In genomic region chr10:105840288-105840770, GRCh38 we compare ENCODE assay signal across 24 cellular contexts.
"Had no signal": no experiment of that assay in that cellular context is flagged by ENCODE, and none has a peak within 500 bp of the region (broad histone marks: within the 10 kb centered on the region; RNA-seq: fewer than 3 reads in every experiment).

No MANE protein-coding gene starts in this region.

- H3K36me3 ChIP-seq: lower lobe of right lung, suprapubic skin, transverse colon, uterus had no signal

- H3K27me3 Mint-ChIP-seq: activated CD4-positive, alpha-beta T cell treated with anti-CD3 and anti-CD28 coated beads for 36 hours; activated naive CD8-positive, alpha-beta T cell treated with anti-CD3 and anti-CD28 coated beads for 36 hours; naive thymus-derived CD8-positive, alpha-beta T cell; stimulated activated naive CD8-positive, alpha-beta T cell treated with anti-CD3 and anti-CD28 coated beads, Interleukin-15, amount 100 ng/mL, for 72 hours had no signal

- ATAC-seq: activated CD4-positive, alpha-beta T cell treated with anti-CD3 and anti-CD28 coated beads for 36 hours; body of pancreas; lower lobe of right lung; naive thymus-derived CD8-positive, alpha-beta T cell; stimulated activated naive CD8-positive, alpha-beta T cell treated with anti-CD3 and anti-CD28 coated beads, Interleukin-15, amount 100 ng/mL, for 72 hours; WTC11 had no signal

- DNase-seq: activated CD4-positive, alpha-beta T cell treated with anti-CD3 and anti-CD28 coated beads for 36 hours; activated CD4-positive, alpha-beta T cell treated with anti-CD3 and anti-CD28 coated beads, Interleukin-2, amount 50 U/mL, for 48 hours; activated gamma-delta T cell treated with Interleukin-2 at 50 U/mL for 16 hours; activated naive CD8-positive, alpha-beta T cell treated with anti-CD3 and anti-CD28 coated beads for 36 hours; amygdala; body of pancreas; central memory CD4-positive, alpha-beta T cell; dorsolateral prefrontal cortex; endodermal cell; foreskin melanocyte; lower lobe of right lung; naive thymus-derived CD8-positive, alpha-beta T cell; occipital lobe; posterior cingulate gyrus; retina; stimulated activated CD4-positive, alpha-beta T cell treated with anti-CD3 and anti-CD28 coated beads, Interleukin-12 subunit alpha, Interleukin-12 subunit beta, amount 100 ng/mL, for 4 hours; stimulated activated CD4-positive, alpha-beta T cell treated with anti-CD3 and anti-CD28 coated beads, Interleukin-1b, Interleukin-23, amount 100 ng/mL, for 48 hours; stimulated activated naive CD8-positive, alpha-beta T cell treated with anti-CD3 and anti-CD28 coated beads, Interleukin-15, amount 100 ng/mL, for 72 hours; transverse colon; uterus had no signal

- H3K9me3 Mint-ChIP-seq: endodermal cell; stimulated activated naive CD8-positive, alpha-beta T cell treated with anti-CD3 and anti-CD28 coated beads, Interleukin-15, amount 100 ng/mL, for 72 hours; T-helper 2 cell treated with Interferon-gamma antibody and Interleukin-4, amounts not matched to agents 5 μg/mL and 100 μg/mL, for 36 hours; WTC11 had no signal

- H3K36me3 Mint-ChIP-seq: activated naive CD8-positive, alpha-beta T cell treated with anti-CD3 and anti-CD28 coated beads for 36 hours; naive thymus-derived CD8-positive, alpha-beta T cell; WTC11 had no signal

- H3K9me3 ChIP-seq: body of pancreas, lower lobe of right lung, suprapubic skin, transverse colon, uterus had no signal

- H3K4me3 ChIP-seq: body of pancreas, dorsolateral prefrontal cortex, lower lobe of right lung, suprapubic skin, transverse colon, uterus had no signal

- H3K4me3 Mint-ChIP-seq: activated CD4-positive, alpha-beta T cell treated with anti-CD3 and anti-CD28 coated beads for 36 hours; activated naive CD8-positive, alpha-beta T cell treated with anti-CD3 and anti-CD28 coated beads for 36 hours; endodermal cell; stimulated activated naive CD8-positive, alpha-beta T cell treated with anti-CD3 and anti-CD28 coated beads, Interleukin-15, amount 100 ng/mL, for 72 hours; T-helper 2 cell treated with Interferon-gamma antibody and Interleukin-4, amounts not matched to agents 5 μg/mL and 100 μg/mL, for 36 hours; WTC11 had no signal

- H3K4me1 ChIP-seq: body of pancreas, suprapubic skin, uterus had no signal

- H3K27me3 ChIP-seq: body of pancreas, suprapubic skin, transverse colon, uterus had no signal

- H3K27ac Mint-ChIP-seq: activated CD4-positive, alpha-beta T cell treated with anti-CD3 and anti-CD28 coated beads for 36 hours; activated naive CD8-positive, alpha-beta T cell treated with anti-CD3 and anti-CD28 coated beads for 36 hours; endodermal cell; naive thymus-derived CD8-positive, alpha-beta T cell; stimulated activated naive CD8-positive, alpha-beta T cell treated with anti-CD3 and anti-CD28 coated beads, Interleukin-15, amount 100 ng/mL, for 72 hours; T-helper 2 cell treated with Interferon-gamma antibody and Interleukin-4, amounts not matched to agents 5 μg/mL and 100 μg/mL, for 36 hours; WTC11 had no signal

- H3K27ac ChIP-seq: body of pancreas, dorsolateral prefrontal cortex, epithelial cell of prostate, lower lobe of right lung, suprapubic skin, transverse colon, uterus had no signal
